8 cellular contexts compared by ENCODE assay signal in genomic region chr19:45792482-45793177, GRCh38. TPM values are rescaled to one million over a fixed set of nuclear protein-coding genes. Genes with fewer than 3 reads are reported as not detected.
DNase-seq lines count a peak whose midpoint lies in the region; ATAC-seq and TF ChIP-seq lines count a peak whose summit lies in the region.

Gene DMWD, minus strand, starts transcription at chr19:45792845. Its CDS starts 89 bp downstream, at chr19:45792756.

- no peaks in the 10 kb centered on the region for H3F3A ChIP-seq in PC-3 (ENCODE audit: low read length, unreplicated experiment)

- ATAC-seq in GM21529 (IDR thresholded peaks at IDR 0.05; ENCODE audit: unreplicated experiment) (peak; percentile 93), PC-3 (peak; percentile 97)

- no peak for TF ChIP-seq CTCF in PC-3 (conservative IDR thresholded peaks at IDR 0.05; ENCODE audit: low read depth, low read length)

- TF ChIP-seq RAD21 in Ishikawa (IDR thresholded peaks at IDR 0.05; ENCODE audit: low read depth), result no peak

- BruUV-seq in PC-3 (replicated peaks; lab: Mats Ljungman, UMichigan), result no TSS peak

- intact Hi-C loops in PC-3 (cut with micrococcal nuclease), result no loop called here

- H3K27ac ChIP-seq in PC-3 (ENCODE audit: low read length) (no peak within 1 kb of the TSS), esophagus (ENCODE audit: low read depth in 2 of 2, low read length in 1 of 2) (peak within 1 kb of the TSS; percentile 55 to 78), muscle layer of colon (ENCODE audit: low read depth, low read length) (peak within 1 kb of the TSS; percentile 66)

- H3K9ac ChIP-seq in PC-3 (ENCODE audit: low read length), result peak within 1 kb of the TSS; percentile 83
- peak within 1 kb of the TSS; percentile 28 for H3K9ac ChIP-seq in muscle layer of colon (ENCODE audit: low read length)

- H3K27ac Mint-ChIP-seq in activated T-cell treated with anti-CD3 and anti-CD28 coated beads, Interleukin-2, amount 50 U/mL, for 24 hours, result peak within 1 kb of the TSS; percentile 92

- H3K4me1 Mint-ChIP-seq in activated T-cell treated with anti-CD3 and anti-CD28 coated beads, Interleukin-2, amount 50 U/mL, for 24 hours (ENCODE audit: low read depth), result peaks cover 29% of the 10 kb centered on the region

- H3K27me3 ChIP-seq in PC-3 (ENCODE audit: low read length) (no peaks in the 10 kb centered on the region), esophagus (ENCODE audit: control insufficient read depth in 1 of 2, insufficient read depth in 2 of 2, low read length in 2 of 2) (no peaks in the 10 kb centered on the region), muscle layer of colon (ENCODE audit: control insufficient read depth in 1 of 2, insufficient read depth in 2 of 2, low read length in 2 of 2) (no peaks in the 10 kb centered on the region)

- peak within 1 kb of the TSS; percentile 97 for H3K4me2 ChIP-seq in PC-3 (ENCODE audit: low read length)

- H3K4me3 Mint-ChIP-seq in activated T-cell treated with anti-CD3 and anti-CD28 coated beads, Interleukin-2, amount 50 U/mL, for 24 hours, result peak within 1 kb of the TSS; percentile 89

- peaks cover 16% of the 10 kb centered on the region for H3K79me2 ChIP-seq in PC-3 (ENCODE audit: low read length)

- DNase-seq in DMS 273 treated with DMSO at 0.1 percent for 48 hours (lab: John Stamatoyannopoulos, UW) (peak; percentile 93), PC-3 (peak; percentile 96)
- peak; percentile 100 for DNase-seq in activated T-cell treated with anti-CD3 and anti-CD28 coated beads, Interleukin-2, amount 50 U/mL, for 24 hours
- DNase-seq in stimulated activated CD8-positive, alpha-beta memory T cell treated with anti-CD3 and anti-CD28 coated beads, Interleukin-7, amount 100 ng/mL, for 24 hours (ENCODE audit: low read depth), result peak; percentile 99

- H3K4me1 ChIP-seq in PC-3 (ENCODE audit: insufficient read depth, low read length) (peaks cover 6% of the 10 kb centered on the region; the same call in 1 of the 2 replicates), esophagus (ENCODE audit: control insufficient read depth in 2 of 2, insufficient read depth in 2 of 2, low read length in 1 of 2) (peaks cover 6 to 11% of the 10 kb centered on the region in 2 donors), muscle layer of colon (ENCODE audit: insufficient read depth, low read length) (peaks cover 12% of the 10 kb centered on the region)

- H3K36me3 Mint-ChIP-seq in activated T-cell treated with anti-CD3 and anti-CD28 coated beads, Interleukin-2, amount 50 U/mL, for 24 hours (ENCODE audit: low read depth), result peaks cover 38% of the 10 kb centered on the region

- peak within 1 kb of the TSS; percentile 93 for H3K4me3 ChIP-seq in PC-3 (ENCODE audit: low read length)
- H3K4me3 ChIP-seq in esophagus (ENCODE audit: low read depth in 1 of 2, low read length in 2 of 2), result peak within 1 kb of the TSS; percentile 80 to 87
- H3K4me3 ChIP-seq in muscle layer of colon (ENCODE audit: low read depth in 1 of 2, low read length in 2 of 2), result peak within 1 kb of the TSS; percentile 65 to 78

- H3K36me3 ChIP-seq in PC-3 (ENCODE audit: low read depth, low read length) (peaks cover 8% of the 10 kb centered on the region; the same call in 1 of the 2 replicates), esophagus (ENCODE audit: control insufficient read depth in 2 of 2, insufficient read depth in 2 of 2, low read length in 1 of 2) (peaks cover 5 to 12% of the 10 kb centered on the region in 2 donors), muscle layer of colon (ENCODE audit: insufficient read depth, low read length) (peaks cover 21% of the 10 kb centered on the region)

- TF ChIP-seq EP300 in Ishikawa (IDR thresholded peaks at IDR 0.05; ENCODE audit: borderline replicate concordance), result no peak

- no peaks in the 10 kb centered on the region for H3K9me2 ChIP-seq in PC-3 (replicated peaks; ENCODE audit: low read length)

- H3K9me3 Mint-ChIP-seq in activated T-cell treated with anti-CD3 and anti-CD28 coated beads, Interleukin-2, amount 50 U/mL, for 24 hours, result no peaks in the 10 kb centered on the region

- H3K27me3 Mint-ChIP-seq in activated T-cell treated with anti-CD3 and anti-CD28 coated beads, Interleukin-2, amount 50 U/mL, for 24 hours, result peaks cover 34% of the 10 kb centered on the region

- no peaks in the 10 kb centered on the region for H4K20me1 ChIP-seq in PC-3 (ENCODE audit: low read length)

- no peak within 1 kb of the TSS for H2AFZ ChIP-seq in PC-3 (ENCODE audit: low read length)

- no peaks in the 10 kb centered on the region for H3K9me3 ChIP-seq in PC-3 (ENCODE audit: low read length)
- no peaks in the 10 kb centered on the region for H3K9me3 ChIP-seq in esophagus (ENCODE audit: control insufficient read depth in 2 of 2, insufficient read depth in 1 of 2, low read depth in 1 of 2, low read length in 1 of 2)
- H3K9me3 ChIP-seq in muscle layer of colon (ENCODE audit: low read length), result no peaks in the 10 kb centered on the region

- 0% methylated on average over 49 to 83 of the region's 83 CpGs for WGBS in esophagus, 2 donors

- CTCF ChIA-PET in PC-3 (lab: Charles Lee), result interaction anchor here (0.6 kb wide), 2 partner anchors 22 to 71 kb away, joined by 6 to 7 read pairs; no protein-coding TSS in a partner anchor

- POLR2A ChIA-PET in PC-3 (lab: Charles Lee; ENCODE audit: unreplicated experiment), result interaction anchor here (0.5 to 0.6 kb wide), 7 partner anchors 14 to 189 kb away, joined by 3 to 10 read pairs (median 3); no protein-coding TSS in a partner anchor

TF ChIP-seq in Ishikawa, 13 proteins besides CTCF, POLR2A, EP300 and RAD21:
- no peak for TF ChIP-seq CREB1 (IDR thresholded peaks at IDR 0.05; ENCODE audit: low read depth)
- no peak for TF ChIP-seq CEBPB (IDR thresholded peaks at IDR 0.05)
- 0 out of 2 replicates have a peak, but pooled peaks have one; percentile 62 for TF ChIP-seq ZBTB7A (IDR thresholded peaks at IDR 0.05; ENCODE audit: low read depth)
- no peak; the same call in 1 of the 2 replicates for TF ChIP-seq TCF12 (IDR thresholded peaks at IDR 0.05; ENCODE audit: low read depth)
- peak; percentile 45; the same call in 1 of the 2 replicates for TF ChIP-seq FOXM1 (IDR thresholded peaks at IDR 0.05; ENCODE audit: borderline replicate concordance, low read depth)
- no peak for TF ChIP-seq TEAD4 (IDR thresholded peaks at IDR 0.05)
- peak; percentile 89 for TF ChIP-seq YY1 (IDR thresholded peaks at IDR 0.05; ENCODE audit: low read depth)
- TF ChIP-seq MAX (IDR thresholded peaks at IDR 0.05), result no peak
- TF ChIP-seq EGR1 (IDR thresholded peaks at IDR 0.05), result peak; percentile 84
- TF ChIP-seq REST (IDR thresholded peaks at IDR 0.05; ENCODE audit: low read depth), result no peak
- TF ChIP-seq USF1 (IDR thresholded peaks at IDR 0.05), result no peak
- peak; percentile 75 for TF ChIP-seq TAF1 (IDR thresholded peaks at IDR 0.05; ENCODE audit: low read depth)
- no peak for TF ChIP-seq NFIC (IDR thresholded peaks at IDR 0.05)
TF ChIP-seq in Ishikawa: peak in this region for 5.

RNA-seq across cellular contexts. Expression of gene DMWD, which starts in this region (rescaled TPM):
- total RNA-seq in PC-3 (2014; rRNA removed), result 34.9 and 50.3 TPM in 2 replicates
- 10 to 100 TPM; 12.4 to 34.6 TPM for polyA plus RNA-seq in esophagus
